Comparison of ENCODE assay signal across 9 cellular contexts in genomic region chr4:33060873-33061542, GRCh38.
DNase-seq lines count a peak whose midpoint lies in the region; ATAC-seq and TF ChIP-seq lines count a peak whose summit lies in the region.
"Had no signal": no experiment of that assay in that cellular context is flagged by ENCODE, and none has a peak within 500 bp of the region (broad histone marks: within the 10 kb centered on the region; RNA-seq: fewer than 3 reads in every experiment).

No MANE protein-coding gene starts in this region.

- TF ChIP-seq CTCF in dorsolateral prefrontal cortex (IDR thresholded peaks at IDR 0.05 in 54 of 56, conservative IDR thresholded peaks at IDR 0.05 in 2 of 56; ENCODE audit: low read depth in 1 of 56, partially characterized antibody in 56 of 56), result peak; percentile 44 to 78 (median 66)
- TF ChIP-seq CTCF in mucosa of descending colon (IDR thresholded peaks at IDR 0.05), result peak; percentile 54

- H3K4me3 ChIP-seq in dorsolateral prefrontal cortex (peak overlapping the region in 2 of 59 donors; percentile 8 to 50), mucosa of descending colon (no peak overlapping the region)

- intact Hi-C loops in dorsolateral prefrontal cortex (cut with DNase I) (no loop called here), mucosa of descending colon (cut with DNase I, micrococcal nuclease) (no loop called here)

- peak; percentile 72 for ATAC-seq in HG03039 (IDR thresholded peaks at IDR 0.05; ENCODE audit: unreplicated experiment)
- ATAC-seq in mucosa of descending colon, result peak; percentile 80
- ATAC-seq in GM21381 (IDR thresholded peaks at IDR 0.05; ENCODE audit: unreplicated experiment), result no peak

- H3K27ac ChIP-seq in dorsolateral prefrontal cortex, result no peak overlapping the region

- H3K4me1 ChIP-seq in mucosa of descending colon (ENCODE audit: low read depth), result no peaks in the 10 kb centered on the region

- H3K36me3 ChIP-seq in mucosa of descending colon (ENCODE audit: low read depth), result no peaks in the 10 kb centered on the region

- H3K27me3 ChIP-seq in dorsolateral prefrontal cortex, result no peaks in the 10 kb centered on the region

- no peaks in the 10 kb centered on the region for H3K9me3 ChIP-seq in mucosa of descending colon

- DNase-seq in activated CD4-positive, alpha-beta T cell treated with anti-CD3 and anti-CD28 coated beads for 48 hours, result peak; percentile 10
- no peak for DNase-seq in activated CD4-positive, alpha-beta T cell treated with anti-CD3 and anti-CD28 coated beads, Interleukin-2, amount 50 U/mL, for 4 hours
- DNase-seq in NCI-H748 (lab: John Stamatoyannopoulos, UW; ENCODE audit: unreplicated experiment) (peak; percentile 69), dorsolateral prefrontal cortex (peak in 9 of 10 donors; percentile 3 to 55 (median 41)), mucosa of descending colon (peak in 2 of 3 donors; percentile 39 to 54)
- DNase-seq in activated T-cell treated with anti-CD3 and anti-CD28 coated beads, Interleukin-2, amount 50 U/mL, for 1 hour, result no peak
- DNase-seq: activated naive CD8-positive, alpha-beta T cell treated with anti-CD3 and anti-CD28 coated beads, Interleukin-2, amount 10 ng/mL, durations not matched to agents 7 days and 5 days had no signal

Comparison
In these comparisons a context has a peak if more than half of its experiments do, and no peak if none do; other contexts are left out.
1. DNase-seq: peak in activated CD4-positive, alpha-beta T cell treated with anti-CD3 and anti-CD28 coated beads for 48 hours (single experiment), NCI-H748 (single experiment), dorsolateral prefrontal cortex (9 of 10) and mucosa of descending colon (2 of 3); none in activated CD4-positive, alpha-beta T cell treated with anti-CD3 and anti-CD28 coated beads, Interleukin-2, amount 50 U/mL, for 4 hours (0 of 2) and activated T-cell treated with anti-CD3 and anti-CD28 coated beads, Interleukin-2, amount 50 U/mL, for 1 hour (single experiment).